Comparison of ENCODE assay signal across 20 cellular contexts in the genomic region with DNA sequence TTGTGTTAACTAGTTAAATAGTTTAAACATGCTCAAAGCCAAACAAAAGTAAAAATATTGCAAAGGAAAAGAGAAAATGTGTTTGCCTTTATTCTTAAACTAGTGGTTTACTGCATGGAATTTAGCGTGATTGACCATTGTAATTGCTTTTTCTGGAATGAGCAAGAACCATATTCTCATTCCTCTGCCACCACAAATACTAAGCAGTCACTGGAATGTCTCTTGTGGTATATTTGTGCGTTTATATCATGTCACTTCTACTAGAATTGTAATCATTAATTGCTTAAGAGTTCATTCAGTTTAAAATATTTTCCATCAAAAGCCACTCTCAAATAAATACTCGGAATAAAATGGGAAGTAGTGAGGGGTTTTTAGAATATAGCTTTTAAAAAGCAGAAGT.
DNase-seq lines count a peak whose midpoint lies in the region; TF ChIP-seq lines count a peak whose summit lies in the region.
"Had no signal": no experiment of that assay in that cellular context is flagged by ENCODE, and none has a peak within 500 bp of the region (broad histone marks: within the 10 kb centered on the region; RNA-seq: fewer than 3 reads in every experiment).

No MANE protein-coding gene starts in this region.

- H3K4me2 ChIP-seq in OCI-LY3 (ENCODE audit: low read length) = peak overlapping the region; percentile 55

- no peak overlapping the region for H3K9ac ChIP-seq in OCI-LY3 (ENCODE audit: low read length)

- no peak overlapping the region for H3K27ac ChIP-seq in OCI-LY3 (ENCODE audit: low read length)
- H3K27ac ChIP-seq: heart left ventricle, Peyer's patch, psoas muscle, tibial artery had no signal

- H3K4me1 ChIP-seq in OCI-LY3 (ENCODE audit: low read length) = peaks cover 28% of the 10 kb centered on the region
- H3K4me1 ChIP-seq: heart left ventricle, Peyer's patch, psoas muscle, tibial artery had no signal

- TF ChIP-seq CTCF in OCI-LY3 (IDR thresholded peaks at IDR 0.05; ENCODE audit: low read depth, low read length) = no peak

- H3K79me2 ChIP-seq in OCI-LY3 (ENCODE audit: low read length) = no peaks in the 10 kb centered on the region

- H3K4me3 ChIP-seq in OCI-LY3 (ENCODE audit: low read length) (peak overlapping the region; percentile 5), MG63 (no peak overlapping the region)
- H3K4me3 ChIP-seq: heart left ventricle, Peyer's patch, psoas muscle, tibial artery had no signal

- H4K20me1 ChIP-seq in OCI-LY3 (ENCODE audit: insufficient read depth, low read length) = no peaks in the 10 kb centered on the region

- DNase-seq in NOMO-1 treated with DMSO at 0.1 percent for 48 hours (lab: John Stamatoyannopoulos, UW; ENCODE audit: unreplicated experiment) = peak; percentile 9
- no peak for DNase-seq in NOMO-1 treated with dmso at 0.1 percent for 144 hours (lab: John Stamatoyannopoulos, UW; ENCODE audit: unreplicated experiment)
- DNase-seq in fibroblast of peridontal ligament (ENCODE audit: extremely low read depth) = peak; percentile 33
- no peak for DNase-seq in HPDE6-E6E7 (ENCODE audit: extremely low spot score)
- no peak for DNase-seq in NCI-H69 (lab: John Stamatoyannopoulos, UW)
- no peak for DNase-seq in stimulated activated CD4-positive, alpha-beta T cell treated with anti-CD3 and anti-CD28 coated beads, Interleukin-15, amount 100 ng/mL, for 24 hours
- no peak for DNase-seq in MG63
- DNase-seq: 8988T; activated CD4-positive, alpha-beta T cell treated with anti-CD3 and anti-CD28 coated beads, Interleukin-2, amount 50 U/mL, for 4 hours; activated naive CD4-positive, alpha-beta T cell treated with anti-CD3 and anti-CD28 coated beads, Interleukin-2, amount 50 U/mL, for 16 hours; CD8-positive, alpha-beta memory T cell; DMS79 treated with DMSO at 0.1 percent for 48 hours; erythroblast; heart left ventricle; NCI-H1048; Peyer's patch; psoas muscle; stimulated activated naive B cell treated with anti-CD40 and anti-IgM and Interleukin-4, amounts not matched to agents 10 μg/mL and 1 μg/mL and 100 μg/mL, for 72 hours; tibial artery had no signal

- H3K27me3 ChIP-seq in OCI-LY3 (ENCODE audit: low read depth, low read length) = no peaks in the 10 kb centered on the region
- no peaks in the 10 kb centered on the region for H3K27me3 ChIP-seq in MG63
- H3K27me3 ChIP-seq: heart left ventricle, Peyer's patch, tibial artery had no signal

- H2AFZ ChIP-seq in OCI-LY3 (ENCODE audit: low read depth, low read length) = no peak overlapping the region

- no peaks in the 10 kb centered on the region for H3K36me3 ChIP-seq in OCI-LY3 (replicated peaks; ENCODE audit: low read depth, low read length)
- H3K36me3 ChIP-seq in MG63 = no peaks in the 10 kb centered on the region
- H3K36me3 ChIP-seq: heart left ventricle, Peyer's patch, tibial artery had no signal

- no peaks in the 10 kb centered on the region for H3K9me3 ChIP-seq in OCI-LY3 (ENCODE audit: insufficient read depth, low read length)
- H3K9me3 ChIP-seq in MG63 = no peaks in the 10 kb centered on the region
- H3K9me3 ChIP-seq: heart left ventricle, Peyer's patch, psoas muscle, tibial artery had no signal

Comparison
In these comparisons a context has a peak if more than half of its experiments do, and no peak if none do; other contexts are left out.
1. DNase-seq: peak in NOMO-1 treated with DMSO at 0.1 percent for 48 hours (single experiment) and fibroblast of peridontal ligament (single experiment); none in NOMO-1 treated with dmso at 0.1 percent for 144 hours (single experiment), HPDE6-E6E7 (single experiment), NCI-H69 (single experiment), stimulated activated CD4-positive, alpha-beta T cell treated with anti-CD3 and anti-CD28 coated beads, Interleukin-15, amount 100 ng/mL, for 24 hours (single experiment) and MG63 (single experiment).